Comparison of ENCODE assay signal across 24 cellular contexts in the genomic region with DNA sequence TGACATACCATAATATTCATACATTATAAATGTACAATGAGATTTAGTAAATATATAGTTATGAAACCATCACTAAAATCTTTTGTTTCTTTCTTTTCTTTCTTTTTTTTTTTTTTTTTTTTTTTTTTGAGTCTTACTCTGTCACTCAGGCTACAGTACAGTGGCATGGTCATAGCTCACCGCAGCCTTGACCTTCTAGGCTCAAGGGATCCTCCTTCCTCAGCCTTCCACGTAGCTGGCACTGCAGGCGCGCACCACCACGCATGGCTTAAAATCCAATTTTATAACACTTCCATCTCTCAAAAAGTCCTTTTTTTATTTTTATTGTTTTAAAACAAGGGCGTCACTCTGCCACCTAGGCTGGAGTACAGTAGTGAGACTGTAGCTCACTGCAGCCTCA. TPM values are rescaled to one million over a fixed set of nuclear protein-coding genes. Genes with fewer than 3 reads are reported as not detected.
DNase-seq lines count a peak whose midpoint lies in the region; ATAC-seq, FAIRE-seq and TF ChIP-seq lines count a peak whose summit lies in the region.
"Had no signal": no experiment of that assay in that cellular context is flagged by ENCODE, and none has a peak within 500 bp of the region (broad histone marks: within the 10 kb centered on the region; RNA-seq: fewer than 3 reads in every experiment).

No MANE protein-coding gene starts in this region.

- no peak overlapping the region for H3K9ac ChIP-seq in HepG2 (ENCODE audit: insufficient read depth, low read depth, low read length)
- H3K9ac ChIP-seq in GM12878 (ENCODE audit: control insufficient read depth, insufficient read depth, low read length), result no peak overlapping the region
- H3K9ac ChIP-seq: BLaER1 had no signal

- H3K27ac ChIP-seq in HepG2 (ENCODE audit: extremely low read length, insufficient read depth, low read length) (peak overlapping the region; percentile 29), right lobe of liver (no peak overlapping the region), GM12878 (ENCODE audit: control insufficient read depth, insufficient read depth) (no peak overlapping the region)
- H3K27ac ChIP-seq: BLaER1 had no signal

- H3K36me3 ChIP-seq in HepG2 (replicated peaks in 1 of 2; ENCODE audit: control insufficient read depth in 1 of 2, insufficient read depth in 2 of 2, low read length in 2 of 2) (peaks cover 4 to 17% of the 10 kb centered on the region in 2 experiments; a peak in 4 of 5 replicates), right lobe of liver (no peaks in the 10 kb centered on the region), GM12878 (ENCODE audit: control insufficient read depth in 2 of 2, insufficient read depth in 2 of 2, low read length in 1 of 2) (no peaks in the 10 kb centered on the region)
- H3K36me3 ChIP-seq: BE2C had no signal

- POLR2A ChIA-PET in HepG2 (lab: Yijun Ruan, JAX), result no interaction called here
- POLR2A ChIA-PET in GM12878 (lab: Charles Lee), result interaction anchor here (0.6 kb wide), 1 partner anchor 55 kb away, joined by 3 read pairs; the partner anchor contains the start of gene WDR59

- 64% methylated on average over 6 of the region's 6 CpGs for WGBS in HepG2 (ENCODE audit: low lambda C conversion rate)
- WGBS in right lobe of liver (ENCODE audit: insufficient coverage, low coverage, low lambda C conversion rate, missing lambda C conversion rate), result 61% methylated on average over 6 of the region's 6 CpGs
- WGBS in GM12878 (ENCODE audit: insufficient coverage, insufficient replicate concordance, low lambda C conversion rate, missing lambda C conversion rate), result 67% methylated on average over 6 of the region's 6 CpGs

- no peak for FAIRE-seq in HepG2 (lab: Jason Lieb, UNC)
- FAIRE-seq in GM12878 (lab: Jason Lieb, UNC), result no peak
- no peak for FAIRE-seq in GM12892 (lab: Jason Lieb, UNC)
- FAIRE-seq: A204.1, GM12891, GM18507 had no signal

- SMC1A ChIA-PET in GM12878 (lab: Charles Lee; ENCODE audit: uncharacterized antibody, unreplicated experiment), result no interaction called here

- H3K4me2 ChIP-seq in HepG2 (ENCODE audit: low read depth, low read length) (no peak overlapping the region), GM12878 (ENCODE audit: control insufficient read depth, insufficient read depth) (no peak overlapping the region)
- H3K4me2 ChIP-seq: BLaER1 had no signal

- in situ Hi-C loops in HepG2 (cut with HindIII; ENCODE audit: extremely low pct_ligation_motif_present, low pct_unique_long_range_greater_than_20kb) (no loop called here), GM12878 (cut with MboI) (loop anchor here (10.0 kb wide), 1 partner anchor 65 kb away; no protein-coding TSS in a partner anchor)

- ATAC-seq in HepG2, result no peak
- no peak for ATAC-seq in right lobe of liver
- no peak for ATAC-seq in GM12878

- no peak for TF ChIP-seq POLR2A in HepG2 (IDR thresholded peaks at IDR 0.05; ENCODE audit: insufficient read depth in 1 of 2, low read depth in 2 of 2, low read length in 2 of 2)
- no peak for TF ChIP-seq POLR2A in right lobe of liver (IDR thresholded peaks at IDR 0.05)
- TF ChIP-seq POLR2A in GM12878 (IDR thresholded peaks at IDR 0.05; ENCODE audit: low read depth, low read length), result no peak
- no peak for TF ChIP-seq POLR2A in GM12892 (IDR thresholded peaks at IDR 0.05; ENCODE audit: low read depth, low read length)

- H3K79me2 ChIP-seq in HepG2 (ENCODE audit: insufficient read depth, low read length), result peaks cover 94% of the 10 kb centered on the region
- H3K79me2 ChIP-seq in GM12878 (ENCODE audit: control insufficient read depth, insufficient read depth, low read length), result peaks cover 2% of the 10 kb centered on the region

- RAD21 ChIA-PET in GM12878 (lab: Charles Lee; ENCODE audit: unreplicated experiment), result interaction anchor here (0.6 kb wide), 1 partner anchor 16 kb away, joined by 3 read pairs; no protein-coding TSS in a partner anchor

- H3K9me3 ChIP-seq in HepG2 (ENCODE audit: low read length) (peaks cover 18% of the 10 kb centered on the region; the same call in 1 of the 2 replicates), right lobe of liver (no peaks in the 10 kb centered on the region), GM12878 (replicated peaks; ENCODE audit: control insufficient read depth, insufficient read depth, low read length) (peaks cover 9% of the 10 kb centered on the region)
- H3K9me3 ChIP-seq: BE2C had no signal

- TF ChIP-seq CTCF in HepG2 (CRISPR knock-in tag; IDR thresholded peaks at IDR 0.05), result no peak
- TF ChIP-seq CTCF in right lobe of liver (IDR thresholded peaks at IDR 0.05), result no peak
- TF ChIP-seq CTCF in GM12878 (IDR thresholded peaks at IDR 0.05 in 2 of 3, conservative IDR thresholded peaks at IDR 0.05 in 1 of 3; ENCODE audit: control insufficient read depth in 2 of 3, extremely low read depth in 1 of 3, insufficient read depth in 1 of 3, low read depth in 3 of 3, low read length in 3 of 3), result no peak

- no peak for TF ChIP-seq EP300 in HepG2 (IDR thresholded peaks at IDR 0.05; ENCODE audit: low read depth in 2 of 2, low read length in 2 of 2)
- no peak for TF ChIP-seq EP300 in HepG2 (CRISPR knock-in tag; IDR thresholded peaks at IDR 0.05; ENCODE audit: borderline replicate concordance)
- no peak for TF ChIP-seq EP300 in GM12878 (IDR thresholded peaks at IDR 0.05; ENCODE audit: borderline replicate concordance in 1 of 2, control insufficient read depth in 1 of 2, low read depth in 2 of 2, low read length in 2 of 2)

- H2AFZ ChIP-seq in HepG2 (ENCODE audit: low read length) (no peak overlapping the region), GM12878 (ENCODE audit: control insufficient read depth, low read depth, low read length) (no peak overlapping the region)

- no TSS peak for BruUV-seq in HepG2 (replicated peaks; lab: Mats Ljungman, UMichigan)
- no TSS peak for BruUV-seq in GM12878 (replicated peaks; lab: Mats Ljungman, UMichigan)

- intact Hi-C loops in HepG2 (cut with micrococcal nuclease; ENCODE audit: unreplicated experiment) (no loop called here), right lobe of liver (cut with DNase I) (no loop called here), GM12878 (cut with micrococcal nuclease; ENCODE audit: unreplicated experiment) (no loop called here)

- TF ChIP-seq RAD21 in HepG2 (CRISPR knock-in tag; IDR thresholded peaks at IDR 0.05) (no peak), GM12878 (IDR thresholded peaks at IDR 0.05; ENCODE audit: insufficient read depth, low read depth, low read length) (no peak)

- CTCF ChIA-PET in HepG2 (lab: Yijun Ruan, JAX; ENCODE audit: low intra/inter-chr PET ratio, low total read pairs) (no interaction called here), GM12878 (lab: Yijun Ruan, JAX) (no interaction called here)

- peaks cover 28% of the 10 kb centered on the region for H3K4me1 ChIP-seq in HepG2 (ENCODE audit: insufficient read depth, low read length)
- peaks cover 0 to 13% (median 0%) of the 10 kb centered on the region in 4 donors for H3K4me1 ChIP-seq in right lobe of liver
- peaks cover 25% of the 10 kb centered on the region for H3K4me1 ChIP-seq in GM12878 (ENCODE audit: control insufficient read depth, insufficient read depth, low read length)

- H3K4me3 ChIP-seq in HepG2 (replicated peaks in 1 of 3; ENCODE audit: insufficient read depth in 1 of 3, low read depth in 2 of 3, low read length in 3 of 3) (no peak overlapping the region), right lobe of liver (no peak overlapping the region), GM12878 (no peak overlapping the region)
- H3K4me3 ChIP-seq: BLaER1 had no signal

- DNase-seq in HepG2 (ENCODE audit: low spot score), result no peak
- no peak for DNase-seq in right lobe of liver
- DNase-seq in GM12878 (ENCODE audit: low read depth, low spot score), result no peak
- no peak for DNase-seq in GM12892 (ENCODE audit: insufficient read length)
- DNase-seq in LoVo (ENCODE audit: low spot score), result no peak
- DNase-seq: 8988T; ACHN; BE2C; C1 segment of cervical spinal cord; CD4-positive, alpha-beta memory T cell; CD4-positive, CD25-positive, alpha-beta regulatory T cell; CD8-positive, alpha-beta memory T cell; COR-L47; DMS 273 treated with DMSO at 0.1 percent for 48 hours; DMS153; DMS53; DMS79; DND-41; EL; GDM1 had no signal

- H4K20me1 ChIP-seq in HepG2 (ENCODE audit: insufficient read depth, low read length) (peaks cover 25% of the 10 kb centered on the region), GM12878 (ENCODE audit: control insufficient read depth, insufficient read depth) (no peaks in the 10 kb centered on the region)

- H3K27me3 ChIP-seq in HepG2 (ENCODE audit: control insufficient read depth in 1 of 2, insufficient read depth in 2 of 2, low read length in 2 of 2), result no peaks in the 10 kb centered on the region
- H3K27me3 ChIP-seq in right lobe of liver, result no peaks in the 10 kb centered on the region
- no peaks in the 10 kb centered on the region for H3K27me3 ChIP-seq in GM12878 (replicated peaks in 1 of 2; ENCODE audit: control insufficient read depth in 2 of 2, insufficient read depth in 2 of 2, low read length in 1 of 2)
- H3K27me3 ChIP-seq: BE2C, BLaER1 had no signal

RNA-seq across cellular contexts. Expression of gene ZNRF1, which starts 41.1 kb away (rescaled TPM):
- 32.3 and 43.9 TPM in 2 replicates for total RNA-seq in HepG2 (2016; rRNA removed; fragmentation: Illumina TruSeq; extraction: Trizol)
- total RNA-seq in HepG2 (2016; cell fraction: cytosol; rRNA removed; fragmentation: Illumina TruSeq; extraction: Trizol; ENCODE audit: low read depth), result 46.2 and 52.2 TPM in 2 replicates
- 26.3 and 43.8 TPM in 2 replicates for total RNA-seq in HepG2 (2016; cell fraction: insoluble cytoplasmic fraction; rRNA removed; fragmentation: Illumina TruSeq; extraction: Trizol)
- 73.9 and 84.0 TPM in 2 replicates for total RNA-seq in HepG2 (2016; cell fraction: membrane; rRNA removed; fragmentation: Illumina TruSeq; extraction: Trizol)
- total RNA-seq in HepG2 (2016; cell fraction: nucleus; rRNA removed; fragmentation: Illumina TruSeq; extraction: Trizol), result 34.9 and 38.5 TPM in 2 replicates
- 57.8 and 58.7 TPM in 2 replicates for polyA plus RNA-seq in HepG2 (2011; rRNA removed)
- 49.3 and 50.7 TPM in 2 replicates for polyA plus RNA-seq in HepG2 (2011; cell fraction: cytosol; rRNA removed)
- polyA plus RNA-seq in HepG2 (2011; cell fraction: nucleus; rRNA removed), result 53.8 and 60.6 TPM in 2 replicates
- 60.3 and 61.1 TPM in 2 replicates for polyA plus RNA-seq in HepG2 (2012)
- 58.2 and 74.1 TPM in 2 replicates for polyA plus RNA-seq in HepG2 (2016; cell fraction: cytosol; fragmentation: Illumina TruSeq; extraction: Trizol; ENCODE audit: low read depth)
- polyA plus RNA-seq in HepG2 (2016; cell fraction: insoluble cytoplasmic fraction; fragmentation: Illumina TruSeq; extraction: Trizol; ENCODE audit: low read depth), result 57.0 and 68.2 TPM in 2 replicates
- polyA plus RNA-seq in HepG2 (2016; cell fraction: membrane; fragmentation: Illumina TruSeq; extraction: Trizol; ENCODE audit: low read depth), result 93.8 and 103 TPM in 2 replicates
- 95.3 and 97.7 TPM in 2 replicates for polyA plus RNA-seq in HepG2 (2016; cell fraction: nucleus; fragmentation: Illumina TruSeq; extraction: Trizol; ENCODE audit: insufficient read depth, low read depth)
- 21.3 and 56.1 TPM in 2 replicates for polyA minus RNA-seq in HepG2 (2011; rRNA and poly(A)+ RNA removed; ENCODE audit: low replicate concordance)
- 36.5 and 37.9 TPM in 2 replicates for polyA minus RNA-seq in HepG2 (2011; cell fraction: cytosol; rRNA and poly(A)+ RNA removed)
- polyA minus RNA-seq in HepG2 (2011; cell fraction: nucleus; rRNA and poly(A)+ RNA removed), result 56.4 and 57.4 TPM in 2 replicates
- total RNA-seq in right lobe of liver, result 10 to 100 TPM; 10.2 to 18.8 (median 11.1) TPM
- 35.1 and 37.4 TPM in 2 replicates for total RNA-seq in GM12878 (2013; cell fraction: nucleolus; rRNA removed)
- 15.6 and 16.3 TPM in 2 replicates for total RNA-seq in GM12878 (2014; rRNA removed)
- total RNA-seq in GM12878 (2014; rRNA removed; fragmentation: Illumina TruSeq; extraction: Trizol), result 6.1 and 7.1 TPM in 2 replicates
- total RNA-seq in GM12878 (2021), result 24.2 and 25.9 TPM in 2 replicates
- polyA plus RNA-seq in GM12878 (2011; ENCODE audit: low read depth), result 3.4 TPM
- polyA plus RNA-seq in GM12878 (2011; rRNA removed), result 12.1 and 19.7 TPM in 2 replicates
- 11.1 and 19.5 TPM in 2 replicates for polyA plus RNA-seq in GM12878 (2011; cell fraction: cytosol; rRNA removed)
- polyA plus RNA-seq in GM12878 (2011; cell fraction: nucleus; rRNA removed), result 17.6 and 19.0 TPM in 2 replicates
- polyA plus RNA-seq in GM12878 (2012), result 11.1 and 12.1 TPM in 2 replicates
- 7.8 and 14.4 TPM in 2 replicates for polyA plus RNA-seq in GM12878 (2014; fragmentation: Illumina TruSeq; extraction: Trizol)
- polyA plus RNA-seq in GM12878 (2014; fragmentation: Nextera tagmentation; extraction: Ambion mirVana), result 10 to 100 TPM; 12.0 to 14.2 TPM
- 23.0 and 26.4 TPM in 2 replicates for polyA plus RNA-seq in GM12878 (2014; rRNA removed)
- polyA plus RNA-seq in GM12878 (2016; fragmentation: Nextera tagmentation; extraction: Ambion mirVana), result 1 to 10 TPM; 5.8 to 6.7 TPM
- polyA minus RNA-seq in GM12878 (2011; rRNA and poly(A)+ RNA removed), result 15.7 and 16.9 TPM in 2 replicates
- polyA minus RNA-seq in GM12878 (2011; cell fraction: cytosol; rRNA and poly(A)+ RNA removed), result 9.1 and 12.5 TPM in 2 replicates
- 8.5 and 16.7 TPM in 2 replicates for polyA minus RNA-seq in GM12878 (2011; cell fraction: nucleus; rRNA and poly(A)+ RNA removed)
- polyA plus RNA-seq in GM12892 (2012; ENCODE audit: missing spikeins), result 9.2 TPM

RNA-seq across cellular contexts. Expression of gene WDR59, which starts 55.0 kb away (rescaled TPM):
- total RNA-seq in HepG2 (2016; rRNA removed; fragmentation: Illumina TruSeq; extraction: Trizol), result 59.6 and 65.2 TPM in 2 replicates
- total RNA-seq in HepG2 (2016; cell fraction: cytosol; rRNA removed; fragmentation: Illumina TruSeq; extraction: Trizol; ENCODE audit: low read depth), result 39.7 and 43.0 TPM in 2 replicates
- 53.3 and 75.1 TPM in 2 replicates for total RNA-seq in HepG2 (2016; cell fraction: insoluble cytoplasmic fraction; rRNA removed; fragmentation: Illumina TruSeq; extraction: Trizol)
- total RNA-seq in HepG2 (2016; cell fraction: membrane; rRNA removed; fragmentation: Illumina TruSeq; extraction: Trizol), result 30.0 and 33.1 TPM in 2 replicates
- total RNA-seq in HepG2 (2016; cell fraction: nucleus; rRNA removed; fragmentation: Illumina TruSeq; extraction: Trizol), result 99.3 and 116 TPM in 2 replicates
- polyA plus RNA-seq in HepG2 (2011; rRNA removed), result 305 and 306 TPM in 2 replicates
- 138 and 145 TPM in 2 replicates for polyA plus RNA-seq in HepG2 (2011; cell fraction: cytosol; rRNA removed)
- 679 and 865 TPM in 2 replicates for polyA plus RNA-seq in HepG2 (2011; cell fraction: nucleus; rRNA removed)
- 137 and 153 TPM in 2 replicates for polyA plus RNA-seq in HepG2 (2012)
- polyA plus RNA-seq in HepG2 (2016; cell fraction: cytosol; fragmentation: Illumina TruSeq; extraction: Trizol; ENCODE audit: low read depth), result 19.6 and 23.0 TPM in 2 replicates
- 81.5 and 84.5 TPM in 2 replicates for polyA plus RNA-seq in HepG2 (2016; cell fraction: insoluble cytoplasmic fraction; fragmentation: Illumina TruSeq; extraction: Trizol; ENCODE audit: low read depth)
- polyA plus RNA-seq in HepG2 (2016; cell fraction: membrane; fragmentation: Illumina TruSeq; extraction: Trizol; ENCODE audit: low read depth), result 29.2 and 35.3 TPM in 2 replicates
- polyA plus RNA-seq in HepG2 (2016; cell fraction: nucleus; fragmentation: Illumina TruSeq; extraction: Trizol; ENCODE audit: insufficient read depth, low read depth), result 510 and 518 TPM in 2 replicates
- polyA minus RNA-seq in HepG2 (2011; rRNA and poly(A)+ RNA removed; ENCODE audit: low replicate concordance), result 88.4 and 308 TPM in 2 replicates
- polyA minus RNA-seq in HepG2 (2011; cell fraction: cytosol; rRNA and poly(A)+ RNA removed), result 73.9 and 99.1 TPM in 2 replicates
- 316 and 324 TPM in 2 replicates for polyA minus RNA-seq in HepG2 (2011; cell fraction: nucleus; rRNA and poly(A)+ RNA removed)
- 10 to 100 TPM; 23.2 to 69.5 (median 48.3) TPM for total RNA-seq in right lobe of liver
- total RNA-seq in GM12878 (2013; cell fraction: nucleolus; rRNA removed), result 135 and 136 TPM in 2 replicates
- total RNA-seq in GM12878 (2014; rRNA removed), result 23.7 and 24.3 TPM in 2 replicates
- 17.2 and 19.0 TPM in 2 replicates for total RNA-seq in GM12878 (2014; rRNA removed; fragmentation: Illumina TruSeq; extraction: Trizol)
- total RNA-seq in GM12878 (2021), result 54.9 and 62.0 TPM in 2 replicates
- 19.6 TPM for polyA plus RNA-seq in GM12878 (2011; ENCODE audit: low read depth)
- polyA plus RNA-seq in GM12878 (2011; rRNA removed), result 64.5 and 78.4 TPM in 2 replicates
- 55.0 and 58.9 TPM in 2 replicates for polyA plus RNA-seq in GM12878 (2011; cell fraction: cytosol; rRNA removed)
- polyA plus RNA-seq in GM12878 (2011; cell fraction: nucleus; rRNA removed), result 158 and 164 TPM in 2 replicates
- polyA plus RNA-seq in GM12878 (2012), result 46.0 and 48.8 TPM in 2 replicates
- 31.1 and 32.7 TPM in 2 replicates for polyA plus RNA-seq in GM12878 (2014; fragmentation: Illumina TruSeq; extraction: Trizol)
- 10 to 100 TPM in 1 of 2 experiments, 1 to 10 TPM in 1; 9.7 to 11.5 TPM for polyA plus RNA-seq in GM12878 (2014; fragmentation: Nextera tagmentation; extraction: Ambion mirVana)
- 35.1 and 37.7 TPM in 2 replicates for polyA plus RNA-seq in GM12878 (2014; rRNA removed)
- 10 to 100 TPM; 19.9 to 25.3 TPM for polyA plus RNA-seq in GM12878 (2016; fragmentation: Nextera tagmentation; extraction: Ambion mirVana)
- polyA minus RNA-seq in GM12878 (2011; rRNA and poly(A)+ RNA removed), result 79.4 and 90.2 TPM in 2 replicates
- 27.7 and 34.0 TPM in 2 replicates for polyA minus RNA-seq in GM12878 (2011; cell fraction: cytosol; rRNA and poly(A)+ RNA removed)
- 29.5 and 51.9 TPM in 2 replicates for polyA minus RNA-seq in GM12878 (2011; cell fraction: nucleus; rRNA and poly(A)+ RNA removed)
- polyA plus RNA-seq in GM12892 (2012; ENCODE audit: missing spikeins), result 54.7 TPM
